In the genomic region with DNA sequence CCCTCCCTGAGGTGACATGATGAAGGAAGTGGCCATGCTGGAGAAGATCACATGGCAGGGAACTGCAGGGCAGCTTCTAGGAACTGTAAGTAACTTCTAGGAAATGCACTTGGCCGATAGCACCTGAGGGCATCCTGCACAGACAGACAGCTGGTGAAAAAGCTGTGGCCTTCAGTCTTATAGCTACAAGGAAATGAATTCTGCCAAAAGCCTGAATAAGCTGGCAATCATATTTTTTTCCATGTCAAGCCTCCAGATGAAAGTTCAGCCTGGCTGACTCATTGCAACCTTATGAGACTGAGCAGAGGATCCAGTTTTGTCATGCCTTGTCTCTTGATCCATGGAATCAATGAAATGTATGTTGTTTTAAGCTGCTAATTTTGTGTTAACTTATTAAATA, we compare ENCODE assay signal across 15 cellular contexts.
DNase-seq lines count a peak whose midpoint lies in the region; ATAC-seq, FAIRE-seq and TF ChIP-seq lines count a peak whose summit lies in the region.
"Had no signal": no experiment of that assay in that cellular context is flagged by ENCODE, and none has a peak within 500 bp of the region (broad histone marks: within the 10 kb centered on the region; RNA-seq: fewer than 3 reads in every experiment).

No MANE protein-coding gene starts in this region.

- no peaks in the 10 kb centered on the region for H3K9me3 ChIP-seq in Peyer's patch
- H3K9me3 ChIP-seq in BE2C = no peaks in the 10 kb centered on the region
- H3K9me3 ChIP-seq: BLaER1, heart right ventricle, lower lobe of right lung had no signal

- no peak overlapping the region for H3K4me3 Mint-ChIP-seq in chondrocyte (ENCODE audit: unreplicated experiment)
- H3K4me3 Mint-ChIP-seq: activated B cell treated with CpG ODN at 0.5 μM for 24 hours; activated naive CD8-positive, alpha-beta T cell had no signal

- intact Hi-C loops in left colon (cut with DNase I, micrococcal nuclease) = no loop called here

- ATAC-seq in left colon = peak; percentile 26
- ATAC-seq: lower lobe of right lung had no signal

- H3K27me3 Mint-ChIP-seq in chondrocyte (ENCODE audit: low read depth) = no peaks in the 10 kb centered on the region
- H3K27me3 Mint-ChIP-seq: activated B cell treated with CpG ODN at 0.5 μM for 24 hours had no signal

- H3K36me3 ChIP-seq in Peyer's patch (no peaks in the 10 kb centered on the region), BE2C (no peaks in the 10 kb centered on the region)
- H3K36me3 ChIP-seq: BLaER1, heart right ventricle, lower lobe of right lung had no signal

- TF ChIP-seq POLR2A in Peyer's patch (IDR thresholded peaks at IDR 0.05) = no peak

- peaks cover 4% of the 10 kb centered on the region for H3K9me3 Mint-ChIP-seq in chondrocyte (ENCODE audit: low read depth)
- H3K9me3 Mint-ChIP-seq: activated B cell treated with CpG ODN at 0.5 μM for 24 hours had no signal

- no peaks in the 10 kb centered on the region for H3K4me1 Mint-ChIP-seq in chondrocyte (ENCODE audit: low read depth)
- H3K4me1 Mint-ChIP-seq: activated B cell treated with CpG ODN at 0.5 μM for 24 hours had no signal

- H3K27ac ChIP-seq in Peyer's patch = no peak overlapping the region
- H3K27ac ChIP-seq: BLaER1, heart right ventricle, lower lobe of right lung had no signal

- TF ChIP-seq CTCF in Peyer's patch (IDR thresholded peaks at IDR 0.05) = no peak
- TF ChIP-seq CTCF in D721Med (IDR thresholded peaks at IDR 0.05; ENCODE audit: insufficient read depth, missing control alignments) = no peak
- TF ChIP-seq CTCF in BE2C (IDR thresholded peaks at IDR 0.05; ENCODE audit: low read depth, low read length) = no peak
- no peak for TF ChIP-seq CTCF in chondrocyte (IDR thresholded peaks at IDR 0.05)

- DNase-seq in GM03348 (ENCODE audit: low spot score) = peak; percentile 35
- DNase-seq in NCI-H2196 treated with DMSO at 0.1 percent for 48 hours (lab: John Stamatoyannopoulos, UW; ENCODE audit: unreplicated experiment) = peak; percentile 10
- DNase-seq in dedifferentiated amniotic fluid mesenchymal stem cell (ENCODE audit: extremely low spot score) = peak; percentile 31
- no peak for DNase-seq in left colon
- DNase-seq in Peyer's patch = no peak
- no peak for DNase-seq in D721Med (ENCODE audit: insufficient read length, low spot score)
- DNase-seq in BE2C = no peak
- no peak for DNase-seq in chondrocyte (ENCODE audit: low spot score)
- DNase-seq: activated B cell treated with CpG ODN at 0.5 μM for 24 hours; activated CD8-positive, alpha-beta memory T cell treated with anti-CD3 and anti-CD28 coated beads, Interleukin-2, amount 50 U/mL, for 48 hours; GDM1; heart right ventricle; lower lobe of right lung had no signal

- H3K27me3 ChIP-seq in Peyer's patch (no peaks in the 10 kb centered on the region), BE2C (no peaks in the 10 kb centered on the region)
- H3K27me3 ChIP-seq: BLaER1, heart right ventricle had no signal

- no peaks in the 10 kb centered on the region for H3K36me3 Mint-ChIP-seq in chondrocyte (ENCODE audit: low read depth)
- H3K36me3 Mint-ChIP-seq: activated naive CD8-positive, alpha-beta T cell had no signal

- no peak for FAIRE-seq in D721Med (lab: Jason Lieb, UNC)

- H3K27ac Mint-ChIP-seq in chondrocyte (ENCODE audit: unreplicated experiment) = no peak overlapping the region
- H3K27ac Mint-ChIP-seq: activated B cell treated with CpG ODN at 0.5 μM for 24 hours; activated naive CD8-positive, alpha-beta T cell had no signal

- H3K4me3 ChIP-seq in Peyer's patch (no peak overlapping the region), BE2C (ENCODE audit: low read depth, low read length) (no peak overlapping the region)
- H3K4me3 ChIP-seq: BLaER1, heart right ventricle, lower lobe of right lung had no signal

- no peaks in the 10 kb centered on the region for H3K4me1 ChIP-seq in Peyer's patch
- no peaks in the 10 kb centered on the region for H3K4me1 ChIP-seq in BE2C
- H3K4me1 ChIP-seq: BLaER1, heart right ventricle, lower lobe of right lung had no signal

Comparison
In these comparisons a context has a peak if more than half of its experiments do, and no peak if none do; other contexts are left out.
1. DNase-seq: peak in GM03348 (single experiment), NCI-H2196 treated with DMSO at 0.1 percent for 48 hours (single experiment) and dedifferentiated amniotic fluid mesenchymal stem cell (single experiment); none in left colon (0 of 2), Peyer's patch (0 of 3), D721Med (single experiment), BE2C (single experiment) and chondrocyte (single experiment).